In the genomic region with DNA sequence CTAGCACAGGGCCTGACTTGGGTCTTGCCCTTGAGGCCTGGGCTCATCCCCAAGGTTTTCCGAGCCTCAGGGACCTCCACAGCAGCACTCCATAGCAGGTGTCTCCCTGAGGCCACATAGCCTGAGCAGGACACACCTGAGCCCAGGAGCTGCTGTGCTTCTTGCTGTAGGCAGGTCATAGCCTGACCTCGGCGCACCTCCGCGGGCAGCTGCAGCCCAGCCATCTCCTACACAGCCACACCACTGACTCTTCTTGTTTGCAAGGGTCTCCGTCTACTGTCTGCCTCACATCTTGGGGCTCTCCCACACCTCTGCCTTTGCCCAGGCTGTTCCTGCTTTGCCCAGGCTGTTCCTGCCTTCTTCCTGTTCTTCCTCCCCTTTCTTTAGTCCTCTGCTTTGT, we compare ENCODE assay signal across 33 cellular contexts.
"Had no signal": no experiment of that assay in that cellular context is flagged by ENCODE, and none has a peak within 500 bp of the region (broad histone marks: within the 10 kb centered on the region; RNA-seq: fewer than 3 reads in every experiment).

No MANE protein-coding gene starts in this region.

- FAIRE-seq: bronchial epithelial cell, TTC549 had no signal

- H3K27ac ChIP-seq: ascending aorta, cardiac muscle cell, VCaP had no signal

- ATAC-seq: activated naive CD8-positive, alpha-beta T cell treated with anti-CD3 and anti-CD28 coated beads, Interleukin-2, amount 50 U/mL, for 24 hours; activated T-cell treated with anti-CD3 and anti-CD28 coated beads, Interleukin-2, amount 50 U/mL, for 4 hours; activated T-helper 17 cell treated with anti-CD3 and anti-CD28 coated beads, Interleukin-2, amount 50 U/mL, for 72 hours had no signal

- H3K9me3 Mint-ChIP-seq: activated B cell treated with CpG ODN at 0.5 μM for 24 hours; activated CD4-positive, alpha-beta memory T cell treated with anti-CD3 and anti-CD28 coated beads for 36 hours; activated CD4-positive, alpha-beta T cell treated with anti-CD3 and anti-CD28 coated beads, Interleukin-2, amount 10 ng/mL, durations not matched to agents 24 days and 14 days; activated CD8-positive, alpha-beta T cell treated with anti-CD3 and anti-CD28 coated beads for 36 hours; activated naive CD4-positive, alpha-beta T cell treated with anti-CD3 and anti-CD28 coated beads for 36 hours; activated naive CD4-positive, alpha-beta T cell treated with anti-CD3 and anti-CD28 coated beads, Interleukin-2, amount 50 U/mL, for 24 hours; activated naive CD8-positive, alpha-beta T cell treated with anti-CD3 and anti-CD28 coated beads, Interleukin-2, amount 10 ng/mL, durations not matched to agents 7 days and 5 days; activated naive CD8-positive, alpha-beta T cell treated with anti-CD3 and anti-CD28 coated beads, Interleukin-2, amount 50 U/mL, for 24 hours; activated T-cell treated with anti-CD3 and anti-CD28 coated beads, Interleukin-2, amount 50 U/mL, for 4 hours; activated T-cell treated with anti-CD3 and anti-CD28 coated beads, Interleukin-2, amount 50 U/mL, for 72 hours; activated T-helper 1 cell treated with anti-CD3 and anti-CD28 coated beads, Interleukin-12 subunit alpha, Interleukin-12 subunit beta, Interleukin-2, Interleukin-4 antibody, amounts not matched to agents 30 ng/mL and 10 ng/mL and 1 ng/mL, durations not matched to agents 14 hours and 24 hours and 36 hours; activated T-helper 17 cell treated with anti-CD3 and anti-CD28 coated beads, Interleukin-2, amount 50 U/mL, for 72 hours; T-helper 1 cell treated with Interleukin-12 subunit alpha and Interleukin-12 subunit beta and Interleukin-4 antibody, amounts not matched to agents 30 μg/mL and 1 μg/mL, for 36 hours had no signal

- H3K36me3 Mint-ChIP-seq: activated CD4-positive, alpha-beta memory T cell treated with anti-CD3 and anti-CD28 coated beads for 36 hours; activated naive CD4-positive, alpha-beta T cell treated with anti-CD3 and anti-CD28 coated beads, Interleukin-2, amount 50 U/mL, for 24 hours; activated naive CD8-positive, alpha-beta T cell; activated naive CD8-positive, alpha-beta T cell treated with anti-CD3 and anti-CD28 coated beads, Interleukin-2, amount 10 ng/mL, durations not matched to agents 7 days and 5 days; brain had no signal

- H3K27me3 ChIP-seq: ascending aorta, cardiac muscle cell had no signal

- H3K4me3 ChIP-seq: ascending aorta, cardiac muscle cell had no signal

- H3K9me3 ChIP-seq: ascending aorta had no signal

- H3K27ac Mint-ChIP-seq: activated B cell treated with CpG ODN at 0.5 μM for 24 hours; activated CD4-positive, alpha-beta memory T cell treated with anti-CD3 and anti-CD28 coated beads for 36 hours; activated CD4-positive, alpha-beta T cell treated with anti-CD3 and anti-CD28 coated beads, Interleukin-2, amount 10 ng/mL, durations not matched to agents 24 days and 14 days; activated CD8-positive, alpha-beta T cell treated with anti-CD3 and anti-CD28 coated beads for 36 hours; activated naive CD4-positive, alpha-beta T cell treated with anti-CD3 and anti-CD28 coated beads for 36 hours; activated naive CD4-positive, alpha-beta T cell treated with anti-CD3 and anti-CD28 coated beads, Interleukin-2, amount 50 U/mL, for 24 hours; activated naive CD8-positive, alpha-beta T cell; activated naive CD8-positive, alpha-beta T cell treated with anti-CD3 and anti-CD28 coated beads, Interleukin-2, amount 10 ng/mL, durations not matched to agents 7 days and 5 days; activated naive CD8-positive, alpha-beta T cell treated with anti-CD3 and anti-CD28 coated beads, Interleukin-2, amount 50 U/mL, for 24 hours; activated T-cell treated with anti-CD3 and anti-CD28 coated beads, Interleukin-2, amount 50 U/mL, for 72 hours; activated T-helper 1 cell treated with anti-CD3 and anti-CD28 coated beads, Interleukin-12 subunit alpha, Interleukin-12 subunit beta, Interleukin-2, Interleukin-4 antibody, amounts not matched to agents 30 ng/mL and 10 ng/mL and 1 ng/mL, durations not matched to agents 14 hours and 24 hours and 36 hours; brain; T-helper 1 cell treated with Interleukin-12 subunit alpha and Interleukin-12 subunit beta and Interleukin-4 antibody, amounts not matched to agents 30 μg/mL and 1 μg/mL, for 36 hours had no signal

- DNase-seq: activated B cell treated with CpG ODN at 0.5 μM for 24 hours; activated CD4-positive, alpha-beta memory T cell treated with anti-CD3 and anti-CD28 coated beads for 36 hours; activated CD4-positive, alpha-beta T cell treated with anti-CD3 and anti-CD28 coated beads, Interleukin-2, amount 50 U/mL, for 1 hour; activated CD4-positive, alpha-beta T cell treated with anti-CD3 and anti-CD28 coated beads, Interleukin-2, amount 50 U/mL, for 4 hours; activated CD4-positive, CD25-positive, alpha-beta regulatory T cell treated with anti-CD3 and anti-CD28 coated beads, Interleukin-2, amount 50 U/mL, for 72 hours; activated CD8-positive, alpha-beta memory T cell treated with anti-CD3 and anti-CD28 coated beads, Interleukin-2, amount 50 U/mL, for 4 hours; activated effector memory CD4-positive, alpha-beta T cell treated with anti-CD3 and anti-CD28 coated beads, Interleukin-2, amount 50 U/mL, for 16 hours; activated gamma-delta T cell treated with Interleukin-2 at 50 U/mL for 16 hours; activated naive CD4-positive, alpha-beta T cell; activated naive CD8-positive, alpha-beta T cell treated with anti-CD3 and anti-CD28 coated beads, Interleukin-2, amount 10 ng/mL, durations not matched to agents 7 days and 5 days; activated T-cell treated with anti-CD3 and anti-CD28 coated beads for 4 hours; activated T-cell treated with anti-CD3 and anti-CD28 coated beads, Interleukin-2, amount 50 U/mL, for 1 hour; activated T-cell treated with anti-CD3 and anti-CD28 coated beads, Interleukin-2, amount 50 U/mL, for 4 hours; amygdala; anterior cingulate cortex; central memory CD4-positive, alpha-beta T cell; T-helper 9 cell had no signal

- H3K4me1 Mint-ChIP-seq: activated B cell treated with CpG ODN at 0.5 μM for 24 hours had no signal

- H3K36me3 ChIP-seq: ascending aorta, cardiac muscle cell had no signal

- H3K27me3 Mint-ChIP-seq: activated B cell treated with CpG ODN at 0.5 μM for 24 hours; activated CD4-positive, alpha-beta memory T cell treated with anti-CD3 and anti-CD28 coated beads for 36 hours; activated CD4-positive, alpha-beta T cell treated with anti-CD3 and anti-CD28 coated beads, Interleukin-2, amount 10 ng/mL, durations not matched to agents 24 days and 14 days; activated CD8-positive, alpha-beta T cell treated with anti-CD3 and anti-CD28 coated beads for 36 hours; activated naive CD4-positive, alpha-beta T cell treated with anti-CD3 and anti-CD28 coated beads, Interleukin-2, amount 50 U/mL, for 24 hours; activated naive CD8-positive, alpha-beta T cell; activated naive CD8-positive, alpha-beta T cell treated with anti-CD3 and anti-CD28 coated beads, Interleukin-2, amount 10 ng/mL, durations not matched to agents 7 days and 5 days; activated naive CD8-positive, alpha-beta T cell treated with anti-CD3 and anti-CD28 coated beads, Interleukin-2, amount 50 U/mL, for 24 hours; activated T-helper 17 cell treated with anti-CD3 and anti-CD28 coated beads, Interleukin-2, amount 50 U/mL, for 72 hours; brain had no signal

- H3K4me3 Mint-ChIP-seq: activated B cell treated with CpG ODN at 0.5 μM for 24 hours; activated CD4-positive, alpha-beta memory T cell treated with anti-CD3 and anti-CD28 coated beads for 36 hours; activated CD4-positive, alpha-beta T cell treated with anti-CD3 and anti-CD28 coated beads, Interleukin-2, amount 10 ng/mL, durations not matched to agents 24 days and 14 days; activated CD8-positive, alpha-beta T cell treated with anti-CD3 and anti-CD28 coated beads for 36 hours; activated naive CD4-positive, alpha-beta T cell treated with anti-CD3 and anti-CD28 coated beads for 36 hours; activated naive CD4-positive, alpha-beta T cell treated with anti-CD3 and anti-CD28 coated beads, Interleukin-2, amount 50 U/mL, for 24 hours; activated naive CD8-positive, alpha-beta T cell; activated naive CD8-positive, alpha-beta T cell treated with anti-CD3 and anti-CD28 coated beads, Interleukin-2, amount 10 ng/mL, durations not matched to agents 7 days and 5 days; activated naive CD8-positive, alpha-beta T cell treated with anti-CD3 and anti-CD28 coated beads, Interleukin-2, amount 50 U/mL, for 24 hours; activated T-cell treated with anti-CD3 and anti-CD28 coated beads, Interleukin-2, amount 50 U/mL, for 4 hours; activated T-cell treated with anti-CD3 and anti-CD28 coated beads, Interleukin-2, amount 50 U/mL, for 72 hours; activated T-helper 1 cell treated with anti-CD3 and anti-CD28 coated beads, Interleukin-12 subunit alpha, Interleukin-12 subunit beta, Interleukin-2, Interleukin-4 antibody, amounts not matched to agents 30 ng/mL and 10 ng/mL and 1 ng/mL, durations not matched to agents 14 hours and 24 hours and 36 hours; activated T-helper 17 cell treated with anti-CD3 and anti-CD28 coated beads, Interleukin-2, amount 50 U/mL, for 72 hours; brain; T-helper 1 cell treated with Interleukin-12 subunit alpha and Interleukin-12 subunit beta and Interleukin-4 antibody, amounts not matched to agents 30 μg/mL and 1 μg/mL, for 36 hours had no signal
